In the genomic region with DNA sequence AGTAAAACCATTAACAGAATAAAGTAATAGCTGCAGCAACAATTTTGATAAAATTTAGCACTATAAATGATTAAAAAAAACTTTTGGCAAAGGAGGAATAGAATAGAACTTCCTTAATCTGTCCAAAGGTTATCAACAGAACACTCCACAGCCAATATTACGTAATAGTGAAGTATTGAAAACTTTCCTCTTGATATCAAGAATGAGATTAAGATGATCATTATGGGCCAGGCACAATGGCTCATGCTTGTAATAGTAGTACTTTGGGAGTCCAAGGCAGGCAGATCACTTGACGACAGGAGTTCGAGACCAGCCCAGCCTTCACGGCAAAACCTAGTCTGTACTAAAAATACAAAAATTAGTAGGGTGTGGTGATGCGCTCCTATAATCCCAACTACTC, we compare ENCODE assay signal across 33 cellular contexts.
"Had no signal": no experiment of that assay in that cellular context is flagged by ENCODE, and none has a peak within 500 bp of the region (broad histone marks: within the 10 kb centered on the region; RNA-seq: fewer than 3 reads in every experiment).

No MANE protein-coding gene starts in this region.

- H3K4me1 ChIP-seq: body of pancreas, breast epithelium had no signal

- H3K36me3 ChIP-seq: adrenal gland, brain microvascular endothelial cell, breast epithelium had no signal

- DNase-seq: activated B cell treated with CpG ODN at 0.5 μM for 24 hours; activated CD4-positive, alpha-beta memory T cell treated with anti-CD3 and anti-CD28 coated beads for 36 hours; activated CD4-positive, alpha-beta T cell treated with anti-CD3 and anti-CD28 coated beads for 4 hours; activated CD4-positive, alpha-beta T cell treated with anti-CD3 and anti-CD28 coated beads, Interleukin-2, amount 10 ng/mL, durations not matched to agents 24 days and 14 days; activated CD4-positive, alpha-beta T cell treated with anti-CD3 and anti-CD28 coated beads, Interleukin-2, amount 50 U/mL, for 1 hour; activated CD4-positive, alpha-beta T cell treated with anti-CD3 and anti-CD28 coated beads, Interleukin-2, amount 50 U/mL, for 4 hours; activated CD4-positive, CD25-positive, alpha-beta regulatory T cell treated with anti-CD3 and anti-CD28 coated beads, Interleukin-2, amount 50 U/mL, for 72 hours; activated CD8-positive, alpha-beta memory T cell treated with anti-CD3 and anti-CD28 coated beads, Interleukin-2, amount 50 U/mL, for 4 hours; activated CD8-positive, alpha-beta T cell treated with anti-CD3 and anti-CD28 coated beads for 36 hours; activated effector memory CD4-positive, alpha-beta T cell treated with anti-CD3 and anti-CD28 coated beads, Interleukin-2, amount 50 U/mL, for 16 hours; activated gamma-delta T cell treated with Interleukin-2 at 50 U/mL for 16 hours; activated naive CD4-positive, alpha-beta T cell; activated naive CD4-positive, alpha-beta T cell treated with anti-CD3 and anti-CD28 coated beads for 36 hours; activated naive CD4-positive, alpha-beta T cell treated with anti-CD3 and anti-CD28 coated beads, Interleukin-2, amount 50 U/mL, for 16 hours; activated naive CD8-positive, alpha-beta T cell treated with anti-CD3 and anti-CD28 coated beads for 36 hours; activated T-cell treated with anti-CD3 and anti-CD28 coated beads for 4 hours; activated T-cell treated with anti-CD3 and anti-CD28 coated beads, Interleukin-2, amount 50 U/mL, for 1 hour; activated T-cell treated with anti-CD3 and anti-CD28 coated beads, Interleukin-2, amount 50 U/mL, for 4 hours; activated T-cell treated with anti-CD3 and anti-CD28 coated beads, Interleukin-2, amount 50 U/mL, for 72 hours; adrenal gland; amniotic stem cell; aorta; body of pancreas; brain microvascular endothelial cell; central memory CD4-positive, alpha-beta T cell; T-helper 2 cell; T-helper 9 cell had no signal

- H3K27me3 ChIP-seq: adrenal gland, body of pancreas, brain microvascular endothelial cell, breast epithelium had no signal

- H3K27ac ChIP-seq: adrenal gland, body of pancreas, brain microvascular endothelial cell, breast epithelium, VCaP had no signal

- FAIRE-seq: astrocyte, TTC549 had no signal

- ATAC-seq: activated CD8-positive, alpha-beta T cell treated with anti-CD3 and anti-CD28 coated beads for 36 hours; activated naive CD4-positive, alpha-beta T cell treated with anti-CD3 and anti-CD28 coated beads, Interleukin-2, amount 50 U/mL, for 72 hours; activated T-cell treated with anti-CD3 and anti-CD28 coated beads, Interleukin-2, amount 50 U/mL, for 4 hours; activated T-cell treated with anti-CD3 and anti-CD28 coated beads, Interleukin-2, amount 50 U/mL, for 72 hours; activated T-helper 17 cell treated with anti-CD3 and anti-CD28 coated beads, Interleukin-2, amount 50 U/mL, for 72 hours; body of pancreas had no signal

- H3K9me3 ChIP-seq: adrenal gland, body of pancreas, breast epithelium had no signal

- H3K4me3 ChIP-seq: adrenal gland, body of pancreas, breast epithelium had no signal
